ENCODE assay signal across 5 cellular contexts in genomic region chr6:3189192-3189591, GRCh38. TPM values are rescaled to one million over a fixed set of nuclear protein-coding genes. Genes with fewer than 3 reads are reported as not detected.
"Had no signal": no experiment of that assay in that cellular context is flagged by ENCODE, and none has a peak within 500 bp of the region (broad histone marks: within the 10 kb centered on the region; RNA-seq: fewer than 3 reads in every experiment).

No MANE protein-coding gene starts in this region.

RNA-seq across cellular contexts. Expression of gene TUBB2B, which starts 38.3 kb away (rescaled TPM):
- total RNA-seq: activated CD4-positive, alpha-beta memory T cell treated with anti-CD3 and anti-CD28 coated beads, Interleukin-2, amount 10 ng/mL, durations not matched to agents 7 days and 5 days; activated CD4-positive, alpha-beta T cell treated with anti-CD3 and anti-CD28 coated beads, Interleukin-2, amount 10 ng/mL, durations not matched to agents 7 days and 5 days; activated CD8-positive, alpha-beta memory T cell treated with anti-CD3 and anti-CD28 coated beads, Interleukin-2, amount 10 ng/mL, durations not matched to agents 7 days and 5 days; activated CD8-positive, alpha-beta T cell treated with anti-CD3 and anti-CD28 coated beads, Interleukin-2, amount 10 ng/mL, durations not matched to agents 7 days and 5 days; activated naive CD8-positive, alpha-beta T cell treated with anti-CD3 and anti-CD28 coated beads, Interleukin-2, amount 10 ng/mL, durations not matched to agents 7 days and 5 days had no signal
